ENCODE assay signal across 1 cellular context in the genomic region with DNA sequence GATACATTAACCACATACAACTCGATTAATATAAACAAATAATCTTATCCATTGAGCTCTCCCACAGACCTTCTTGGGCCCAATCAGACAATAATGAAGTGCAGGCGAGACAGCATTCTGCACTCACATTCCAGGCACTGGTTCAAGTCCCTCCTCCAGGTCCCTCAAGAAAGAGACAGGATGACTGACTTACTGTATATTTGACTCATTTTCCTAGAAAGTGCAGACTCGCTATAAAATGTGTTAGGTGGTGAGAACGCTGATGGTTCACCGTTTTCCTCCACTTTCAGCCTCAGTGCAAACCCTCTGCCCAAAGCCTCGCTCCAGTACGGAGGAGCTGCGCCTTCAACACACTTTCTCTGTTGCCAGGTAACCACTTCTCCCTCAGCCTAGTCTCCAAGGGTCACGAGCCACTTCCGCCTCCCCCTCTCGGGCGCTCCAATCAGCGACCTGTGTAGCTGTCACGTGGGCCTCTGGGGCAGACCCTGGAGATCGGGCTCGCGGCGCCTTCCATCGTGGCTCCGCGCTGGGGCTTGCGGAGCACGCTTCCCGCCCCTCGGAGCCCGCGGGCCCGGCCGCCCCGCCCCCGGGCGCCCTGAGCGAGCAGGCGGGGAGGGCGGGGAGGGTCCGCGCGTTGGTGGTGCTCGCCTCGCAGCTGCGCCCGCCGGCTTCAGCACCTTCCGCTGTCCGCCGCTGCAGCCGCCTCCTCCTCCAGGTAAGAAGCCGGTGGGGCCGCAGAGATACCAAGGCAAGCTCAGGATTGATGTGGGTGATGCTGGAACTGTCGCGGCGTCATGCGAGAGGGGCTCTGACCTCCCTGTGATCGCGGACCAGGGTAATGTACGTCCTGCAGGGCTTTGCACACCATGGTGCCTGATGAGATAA.
TF ChIP-seq lines count a peak whose summit lies in the region.

WDR17 (plus strand) TSS at position 477 of the 885 bp plus-strand sequence. CDS start 45,740 bp downstream, outside the sequence.

TF ChIP-seq in HEK293, 187 proteins besides CTCF, POLR2A, EP300 and RAD21 (continued from another document):
- TF ChIP-seq, protein P1, sequence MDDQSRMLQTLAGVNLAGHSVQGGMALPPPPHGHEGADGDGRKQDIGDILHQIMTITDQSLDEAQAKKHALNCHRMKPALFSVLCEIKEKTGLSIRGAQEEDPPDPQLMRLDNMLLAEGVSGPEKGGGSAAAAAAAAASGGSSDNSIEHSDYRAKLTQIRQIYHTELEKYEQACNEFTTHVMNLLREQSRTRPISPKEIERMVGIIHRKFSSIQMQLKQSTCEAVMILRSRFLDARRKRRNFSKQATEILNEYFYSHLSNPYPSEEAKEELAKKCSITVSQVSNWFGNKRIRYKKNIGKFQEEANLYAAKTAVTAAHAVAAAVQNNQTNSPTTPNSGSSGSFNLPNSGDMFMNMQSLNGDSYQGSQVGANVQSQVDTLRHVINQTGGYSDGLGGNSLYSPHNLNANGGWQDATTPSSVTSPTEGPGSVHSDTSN (CRISPR knock-in tag; IDR thresholded peaks at IDR 0.05), result no peak
- no peak for TF ChIP-seq SP3 (tag by site-specific recombination; IDR thresholded peaks at IDR 0.05)
- TF ChIP-seq SP2 (tag by site-specific recombination; IDR thresholded peaks at IDR 0.05), result peak; percentile 82
- TF ChIP-seq ZNF704 (tag by site-specific recombination; IDR thresholded peaks at IDR 0.05), result no peak
- no peak for TF ChIP-seq ZBTB49 (tag by site-specific recombination; IDR thresholded peaks at IDR 0.05; ENCODE audit: low read depth)
- no peak for TF ChIP-seq ZNF624 (tag by site-specific recombination; IDR thresholded peaks at IDR 0.05)
- TF ChIP-seq ZNF211 (tag by site-specific recombination; IDR thresholded peaks at IDR 0.05; ENCODE audit: low read depth), result no peak
- no peak for TF ChIP-seq ZNF404 (tag by site-specific recombination; IDR thresholded peaks at IDR 0.05)
- no peak for TF ChIP-seq ZNF707 (tag by site-specific recombination; IDR thresholded peaks at IDR 0.05)
- no peak for TF ChIP-seq ZNF544 (tag by site-specific recombination; IDR thresholded peaks at IDR 0.05)
- TF ChIP-seq ZBTB44 (tag by site-specific recombination; IDR thresholded peaks at IDR 0.05), result no peak
- TF ChIP-seq ZNF473 (tag by site-specific recombination; IDR thresholded peaks at IDR 0.05), result no peak
- no peak for TF ChIP-seq SALL2 (tag by site-specific recombination; IDR thresholded peaks at IDR 0.05; ENCODE audit: borderline replicate concordance)
- no peak for TF ChIP-seq SCRT2 (tag by site-specific recombination; IDR thresholded peaks at IDR 0.05)
- TF ChIP-seq KLF8 (tag by site-specific recombination; IDR thresholded peaks at IDR 0.05), result no peak
- TF ChIP-seq GLI2 (tag by site-specific recombination; IDR thresholded peaks at IDR 0.05; ENCODE audit: borderline replicate concordance, low read depth), result no peak
- peak; percentile 64 for TF ChIP-seq ZBTB26 (tag by site-specific recombination; optimal IDR thresholded peaks at IDR 0.05)
- 0 out of 2 replicates have a peak, but pooled peaks have one; percentile 41 for TF ChIP-seq IKZF3 (tag by site-specific recombination; IDR thresholded peaks at IDR 0.05)
- no peak for TF ChIP-seq ZNF843 (tag by site-specific recombination; IDR thresholded peaks at IDR 0.05)
- no peak for TF ChIP-seq ZNF621 (tag by site-specific recombination; IDR thresholded peaks at IDR 0.05)
- no peak for TF ChIP-seq ZBTB6 (tag by site-specific recombination; IDR thresholded peaks at IDR 0.05)
- no peak for TF ChIP-seq ELK4 (IDR thresholded peaks at IDR 0.05; ENCODE audit: borderline replicate concordance, low read depth, low read length)
- TF ChIP-seq ZNF530 (tag by site-specific recombination; IDR thresholded peaks at IDR 0.05; ENCODE audit: low read depth), result no peak
- TF ChIP-seq ZXDB (tag by site-specific recombination; IDR thresholded peaks at IDR 0.05), result 0 out of 2 replicates have a peak, but pooled peaks have one; percentile 48
- TF ChIP-seq ZNF121 (tag by site-specific recombination; IDR thresholded peaks at IDR 0.05), result no peak
- TF ChIP-seq, protein P2, sequence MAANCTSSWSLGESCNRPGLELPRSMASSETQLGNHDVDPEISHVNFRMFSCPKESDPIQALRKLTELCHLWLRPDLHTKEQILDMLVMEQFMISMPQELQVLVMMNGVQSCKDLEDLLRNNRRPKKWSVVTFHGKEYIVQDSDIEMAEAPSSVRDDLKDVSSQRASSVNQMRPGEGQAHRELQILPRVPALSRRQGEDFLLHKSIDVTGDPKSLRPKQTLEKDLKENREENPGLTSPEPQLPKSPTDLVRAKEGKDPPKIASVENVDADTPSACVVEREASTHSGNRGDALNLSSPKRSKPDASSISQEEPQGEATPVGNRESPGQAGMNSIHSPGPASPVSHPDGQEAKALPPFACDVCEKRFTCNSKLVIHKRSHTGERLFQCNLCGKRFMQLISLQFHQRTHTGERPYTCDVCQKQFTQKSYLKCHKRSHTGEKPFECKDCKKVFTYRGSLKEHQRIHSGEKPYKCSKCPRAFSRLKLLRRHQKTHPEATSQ (tag by site-specific recombination; IDR thresholded peaks at IDR 0.05), result no peak
- no peak for TF ChIP-seq ZNF513 (tag by site-specific recombination; IDR thresholded peaks at IDR 0.05)
- TF ChIP-seq ZNF416 (tag by site-specific recombination; IDR thresholded peaks at IDR 0.05), result no peak
- TF ChIP-seq ZNF24 (tag by site-specific recombination; IDR thresholded peaks at IDR 0.05), result no peak
